In the genomic region with DNA sequence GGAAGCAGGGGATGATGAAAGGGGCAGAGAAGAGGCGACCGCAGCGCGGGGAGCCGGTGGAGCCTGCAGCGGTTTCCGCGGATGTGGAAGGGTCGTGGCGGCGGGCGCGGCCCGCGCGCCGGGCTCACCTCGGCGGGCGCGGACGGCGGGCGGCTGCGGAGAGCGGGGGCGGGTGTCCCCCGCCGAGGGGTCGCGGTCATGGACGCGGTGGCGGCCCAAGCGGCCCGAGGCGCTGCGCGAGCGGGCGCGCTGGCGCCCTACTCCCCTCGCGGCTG, we compare ENCODE assay signal across 8 cellular contexts. TPM values are rescaled to one million over a fixed set of nuclear protein-coding genes. Genes with fewer than 3 reads are reported as not detected.
DNase-seq lines count a peak whose midpoint lies in the region; ATAC-seq, FAIRE-seq and TF ChIP-seq lines count a peak whose summit lies in the region.

No MANE protein-coding gene starts in this region.

- H3K9ac ChIP-seq in DND-41 (ENCODE audit: low read depth, low read length) (peak overlapping the region; percentile 81), H1 (replicated peaks in 1 of 4; ENCODE audit: extremely low read depth in 1 of 4, low read depth in 3 of 4, low read length in 3 of 4) (peak overlapping the region in 2 of 4 experiments; percentile 44 to 90; a peak in 2 of 7 replicates), neural progenitor cell (no peak overlapping the region)

- H4K5ac ChIP-seq in H1 (ENCODE audit: insufficient read length, low read depth, low read length), result no peak overlapping the region

- H3K4ac ChIP-seq in H1 (replicated peaks; ENCODE audit: insufficient read length, low read depth, low read length), result no peak overlapping the region

- H3K4me3 ChIP-seq in DND-41 (ENCODE audit: low read depth in 1 of 2, low read length in 2 of 2) (peak overlapping the region; percentile 17 to 75; a peak in 3 of 4 replicates), RWPE2 (ENCODE audit: severe bottlenecking) (peak overlapping the region; percentile 63), H1 (ENCODE audit: extremely low read depth in 1 of 4, insufficient read depth in 2 of 4, low read depth in 3 of 4, low read length in 4 of 4) (peak overlapping the region; percentile 47 to 74 (median 57)), neural progenitor cell (peak overlapping the region; percentile 81)

- peaks cover 11% of the 10 kb centered on the region for H3K4me1 Mint-ChIP-seq in neural progenitor cell

- POLR2A ChIA-PET in HEK293T (lab: Yijun Ruan, JAX) (no interaction called here), H1 (lab: Charles Lee; ENCODE audit: partially characterized antibody) (interaction anchor here (1.1 kb wide), 1 partner anchor 9 kb away, joined by 4 read pairs; no protein-coding TSS in a partner anchor)

- peak overlapping the region; percentile 86 for H3K27ac Mint-ChIP-seq in neural progenitor cell

- H3K23me2 ChIP-seq in H1 (ENCODE audit: low read depth, low read length), result peaks cover 7% of the 10 kb centered on the region

- H2BK15ac ChIP-seq in H1 (ENCODE audit: low read length), result no peak overlapping the region

- H2AFZ ChIP-seq in DND-41 (ENCODE audit: low read depth, low read length), result peak overlapping the region; percentile 87
- peak overlapping the region; percentile 76; the same call in 1 of the 2 replicates for H2AFZ ChIP-seq in H1 (ENCODE audit: low read length)
- H2AFZ ChIP-seq in neural progenitor cell (replicated peaks), result peak overlapping the region; percentile 89

- H3K9me3 Mint-ChIP-seq in neural progenitor cell, result no peaks in the 10 kb centered on the region

- no peak for TF ChIP-seq EP300 in H1 (IDR thresholded peaks at IDR 0.05; ENCODE audit: borderline replicate concordance in 1 of 2, low read depth in 2 of 2, low read length in 2 of 2)

- no peak for TF ChIP-seq RAD21 in H1 (IDR thresholded peaks at IDR 0.05 in 1 of 2, conservative IDR thresholded peaks at IDR 0.05 in 1 of 2; ENCODE audit: low read depth in 2 of 2, low read length in 2 of 2)

- ATAC-seq in DND-41 (ENCODE audit: insufficient read depth, low read depth) (peak; percentile 20), RWPE2 (ENCODE audit: low read depth) (peak; percentile 11; the same call in 1 of the 3 replicates), GM18868 (IDR thresholded peaks at IDR 0.05; ENCODE audit: unreplicated experiment) (no peak), GM18861 (IDR thresholded peaks at IDR 0.05; ENCODE audit: unreplicated experiment) (no peak)

- H3K27me3 ChIP-seq in DND-41 (ENCODE audit: insufficient read depth, low read length, poor library complexity) (no peaks in the 10 kb centered on the region), RWPE2 (ENCODE audit: insufficient read depth, poor library complexity, severe bottlenecking) (no peaks in the 10 kb centered on the region), H1 (replicated peaks in 1 of 4; ENCODE audit: control insufficient read depth in 3 of 4, extremely low read depth in 1 of 4, insufficient read depth in 3 of 4, low read length in 3 of 4) (peaks cover 0 to 12% (median 6%) of the 10 kb centered on the region in 4 experiments; a peak in 5 of 7 replicates), neural progenitor cell (peaks cover 49% of the 10 kb centered on the region)

- TF ChIP-seq CTCF in DND-41 (IDR thresholded peaks at IDR 0.05; ENCODE audit: borderline replicate concordance, extremely low read depth, low read length, poor library complexity, severe bottlenecking) (no peak), RWPE2 (IDR thresholded peaks at IDR 0.05; ENCODE audit: poor library complexity, severe bottlenecking) (no peak), H1 (IDR thresholded peaks at IDR 0.05; ENCODE audit: control extremely low read depth in 1 of 3, insufficient read depth in 1 of 3, low read depth in 1 of 3, low read length in 3 of 3) (no peak), neural progenitor cell (IDR thresholded peaks at IDR 0.05) (no peak)

- CTCF ChIA-PET in HEK293T (lab: Yijun Ruan, JAX) (interaction anchor here (1.4 to 1.6 kb wide), 3 partner anchors 16 to 135 kb away, joined by 3 to 7 read pairs (median 5); no protein-coding TSS in a partner anchor), H1 (lab: Charles Lee; ENCODE audit: partially characterized antibody) (interaction anchor here (1.4 to 1.5 kb wide), 2 partner anchors 9 to 63 kb away, joined by 3 to 5 read pairs; no protein-coding TSS in a partner anchor)

- no peak overlapping the region for H2BK120ac ChIP-seq in H1 (replicated peaks; ENCODE audit: low read depth, low read length)

- no peak overlapping the region for H4K91ac ChIP-seq in H1 (replicated peaks; ENCODE audit: insufficient read length, low read length)

- H3K9me3 ChIP-seq in DND-41 (ENCODE audit: insufficient read depth, low read length, severe bottlenecking) (no peaks in the 10 kb centered on the region), RWPE2 (ENCODE audit: severe bottlenecking) (no peaks in the 10 kb centered on the region), H1 (ENCODE audit: insufficient read depth in 2 of 2, low read depth in 1 of 2, low read length in 1 of 2) (no peaks in the 10 kb centered on the region), neural progenitor cell (ENCODE audit: low read depth) (no peaks in the 10 kb centered on the region)

- no peak overlapping the region for H3K18ac ChIP-seq in H1 (ENCODE audit: extremely low read depth, low read length)

- H3K4me3 Mint-ChIP-seq in neural progenitor cell, result peak overlapping the region; percentile 94

- no peak overlapping the region for H3K56ac ChIP-seq in H1 (replicated peaks; ENCODE audit: insufficient read length, low read depth, low read length)

- H2BK12ac ChIP-seq in H1 (ENCODE audit: low read depth, low read length), result no peak overlapping the region

- peak overlapping the region; percentile 77 for H3K4me2 ChIP-seq in DND-41 (ENCODE audit: insufficient read depth, low read length)
- H3K4me2 ChIP-seq in H1 (ENCODE audit: insufficient read depth in 1 of 2, low read depth in 2 of 2, low read length in 2 of 2), result peak overlapping the region; percentile 76 to 92
- H3K4me2 ChIP-seq in neural progenitor cell, result peak overlapping the region; percentile 85

- H2BK20ac ChIP-seq in H1 (ENCODE audit: low read length), result no peak overlapping the region

- no peak for FAIRE-seq in H1 (lab: Jason Lieb, UNC)

- peaks cover 3% of the 10 kb centered on the region for H3F3A ChIP-seq in neural progenitor cell (ENCODE audit: low read depth)

- no peak overlapping the region for H2AK5ac ChIP-seq in H1 (ENCODE audit: low read depth, low read length)

- no peaks in the 10 kb centered on the region for H4K20me1 ChIP-seq in DND-41 (ENCODE audit: insufficient read depth, low read length)
- no peaks in the 10 kb centered on the region for H4K20me1 ChIP-seq in H1 (replicated peaks in 1 of 2; ENCODE audit: control insufficient read depth in 1 of 2, insufficient read depth in 2 of 2, low read length in 2 of 2)
- H4K20me1 ChIP-seq in neural progenitor cell (ENCODE audit: low read depth), result peaks cover 14% of the 10 kb centered on the region

- DNase-seq in DND-41 (peak; percentile 37), HEK293T (ENCODE audit: extremely low spot score) (no peak), RWPE2 (ENCODE audit: low spot score) (no peak), H1 (ENCODE audit: low read depth in 1 of 2, low spot score in 2 of 2) (peak in 1 of 2 experiments; percentile 66), neural progenitor cell (ENCODE audit: low spot score) (no peak), NCI-H524 treated with DMSO at 0.1 percent for 48 hours (lab: John Stamatoyannopoulos, UW) (no peak)

- no peak overlapping the region for H3K14ac ChIP-seq in H1 (ENCODE audit: insufficient read length)

- H3K23ac ChIP-seq in H1 (ENCODE audit: insufficient read length), result no peak overlapping the region

- no peaks in the 10 kb centered on the region for H3K79me2 ChIP-seq in DND-41 (ENCODE audit: insufficient read depth, low read length)
- no peaks in the 10 kb centered on the region for H3K79me2 ChIP-seq in H1 (ENCODE audit: control insufficient read depth in 1 of 2, insufficient read depth in 2 of 2, low read length in 2 of 2)
- no peaks in the 10 kb centered on the region for H3K79me2 ChIP-seq in neural progenitor cell (ENCODE audit: low read depth)

- H4K8ac ChIP-seq in H1 (ENCODE audit: extremely low read depth, insufficient read depth, low read length), result no peak overlapping the region; the same call in 1 of the 2 replicates

- H3K36me3 Mint-ChIP-seq in neural progenitor cell, result peaks cover 2% of the 10 kb centered on the region

- peaks cover 44% of the 10 kb centered on the region for H3K4me1 ChIP-seq in DND-41 (ENCODE audit: insufficient read depth, low read length)
- H3K4me1 ChIP-seq in RWPE2 (ENCODE audit: insufficient read depth, poor library complexity, severe bottlenecking), result peaks cover 2% of the 10 kb centered on the region
- H3K4me1 ChIP-seq in H1 (replicated peaks in 1 of 4; ENCODE audit: control insufficient read depth in 3 of 4, insufficient read depth in 4 of 4, low read length in 3 of 4), result peaks cover 0 to 7% (median 3%) of the 10 kb centered on the region in 4 experiments; a peak in 5 of 7 replicates
- H3K4me1 ChIP-seq in neural progenitor cell, result peaks cover 7% of the 10 kb centered on the region

- 1% methylated on average over 22 of the region's 45 CpGs; no CpG with 5 or more reads in 1 of the 2 experiments for WGBS in H1 (ENCODE audit: extremely low coverage in 1 of 2, insufficient coverage in 1 of 2, insufficient read length in 1 of 2, insufficient replicate concordance in 2 of 2, low coverage in 1 of 2, low lambda C conversion rate in 2 of 2, missing lambda C conversion rate in 1 of 2), 2 experiments

- H2BK5ac ChIP-seq in H1 (ENCODE audit: low read depth, low read length), result no peak overlapping the region

- no peaks in the 10 kb centered on the region for H3K79me1 ChIP-seq in H1 (ENCODE audit: low read depth, low read length)

- TF ChIP-seq POLR2A in H1 (IDR thresholded peaks at IDR 0.05; ENCODE audit: control extremely low read depth in 1 of 2, low read depth in 2 of 2, low read length in 2 of 2), result no peak

- peaks cover 3% of the 10 kb centered on the region for H3K27me3 Mint-ChIP-seq in neural progenitor cell (ENCODE audit: insufficient read depth, low read depth)

- H3K36me3 ChIP-seq in DND-41 (ENCODE audit: insufficient read depth, low read length) (peaks cover 3% of the 10 kb centered on the region; the same call in 1 of the 2 replicates), RWPE2 (ENCODE audit: low read depth) (no peaks in the 10 kb centered on the region), H1 (ENCODE audit: control insufficient read depth in 2 of 4, insufficient read depth in 4 of 4, low read length in 3 of 4) (no peaks in the 10 kb centered on the region; a peak in 1 of 8 replicates), neural progenitor cell (no peaks in the 10 kb centered on the region)

- H3K27ac ChIP-seq in DND-41 (ENCODE audit: low read length) (no peak overlapping the region; the same call in 1 of the 2 replicates), RWPE2 (ENCODE audit: poor library complexity, severe bottlenecking) (peak overlapping the region; percentile 39), H1 (ENCODE audit: low read depth, low read length) (no peak overlapping the region), neural progenitor cell (no peak overlapping the region)

RNA-seq across cellular contexts. Expression of gene LPGAT1, which starts 0.6 kb away (rescaled TPM):
- total RNA-seq in H1 (2021; fragmentation: NEBNext Ultra II Directional; extraction: Animal tissue kit (Norgen Biotek cat#: 25700)), result 13.5 and 14.6 TPM in 2 replicates
- polyA plus RNA-seq in H1 (2011; rRNA removed), result 1.9 and 2.3 TPM in 2 replicates
- 2.3 TPM for polyA plus RNA-seq in H1 (2011; cell fraction: cytosol; rRNA removed)
- 6.4 TPM for polyA plus RNA-seq in H1 (2011; cell fraction: nucleus; rRNA removed)
- 2.3 to 4.1 TPM (median 3.5 TPM) in 4 replicates for polyA plus RNA-seq in H1 (2012, experiment 1 of 2)
- polyA plus RNA-seq in H1 (2012, experiment 2 of 2), result 0.30 TPM
- 6.0 TPM for polyA plus RNA-seq in H1 (2013, experiment 1 of 2)
- polyA plus RNA-seq in H1 (2013, experiment 2 of 2), result 6.6 TPM
- 5.3 and 5.8 TPM in 2 replicates for polyA minus RNA-seq in H1 (2011; rRNA and poly(A)+ RNA removed)
- polyA minus RNA-seq in H1 (2011; cell fraction: cytosol; rRNA and poly(A)+ RNA removed), result 9.4 TPM
- polyA minus RNA-seq in H1 (2011; cell fraction: nucleus; rRNA and poly(A)+ RNA removed), result 21.9 TPM
- 3.8 and 5.7 TPM in 2 replicates for total RNA-seq in neural progenitor cell (ENCODE audit: low replicate concordance)

Comparison
In these comparisons a context has a peak if more than half of its experiments do, and no peak if none do; other contexts are left out.
1. ATAC-seq: peak in DND-41 (single experiment) and RWPE2 (single experiment); none in GM18868 (single experiment) and GM18861 (single experiment).
2. Peak in every context shown above with its lines, with median percentiles within 50 percentile points of each other: H2AFZ ChIP-seq, H3K4me2 ChIP-seq and H3K4me3 ChIP-seq.